Comparison of ENCODE assay signal across 25 cellular contexts in the genomic region with DNA sequence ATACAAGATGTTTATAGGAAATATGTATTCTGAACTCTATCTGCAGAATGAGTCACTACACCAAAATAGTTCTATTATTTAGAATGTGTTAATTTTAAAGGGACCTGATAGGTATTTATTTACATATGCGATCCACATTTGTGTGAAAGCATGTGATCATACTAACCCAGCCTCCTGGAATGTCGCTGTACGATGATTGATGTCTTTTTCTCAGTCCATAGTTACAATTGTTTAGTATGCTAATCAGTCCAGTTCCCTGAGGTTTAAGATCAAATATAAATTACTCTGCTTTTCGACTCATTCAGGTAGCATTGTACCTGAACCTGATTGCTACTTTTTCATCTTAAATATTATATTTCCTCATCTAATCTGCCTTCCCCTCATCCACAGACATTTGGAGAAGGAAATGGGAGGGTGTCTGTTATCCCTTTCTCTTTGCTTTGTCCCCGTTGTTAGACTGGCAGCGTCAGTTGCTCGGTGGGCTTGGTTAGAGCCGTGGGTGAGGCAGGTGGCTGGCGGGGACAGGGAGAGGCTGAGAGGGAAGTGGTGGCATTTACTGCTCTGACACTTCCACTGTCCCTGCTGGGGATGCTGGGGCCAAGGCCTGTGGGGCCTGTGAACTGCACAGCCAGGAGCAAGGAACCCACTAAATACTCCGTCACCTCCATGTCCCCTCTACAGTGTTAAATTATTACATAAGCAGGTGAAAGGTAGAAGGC. TPM values are rescaled to one million over a fixed set of nuclear protein-coding genes. Genes with fewer than 3 reads are reported as not detected.
"Had no signal": no experiment of that assay in that cellular context is flagged by ENCODE, and none has a peak within 500 bp of the region (broad histone marks: within the 10 kb centered on the region; RNA-seq: fewer than 3 reads in every experiment).

No MANE protein-coding gene starts in this region.

- DNase-seq: activated CD4-positive, alpha-beta T cell treated with anti-CD3 and anti-CD28 coated beads, Interleukin-2, amount 10 ng/mL, durations not matched to agents 7 days and 5 days; activated CD8-positive, alpha-beta memory T cell treated with anti-CD3 and anti-CD28 coated beads, Interleukin-2, amount 50 U/mL, for 4 hours; activated CD8-positive, alpha-beta T cell treated with anti-CD3 and anti-CD28 coated beads, Interleukin-2, amount 10 ng/mL, durations not matched to agents 7 days and 5 days; activated effector memory CD4-positive, alpha-beta T cell treated with Interleukin-2 at 50 U/mL for 16 hours; activated naive CD4-positive, alpha-beta T cell treated with anti-CD3 and anti-CD28 coated beads, Interleukin-2, amount 10 ng/mL, durations not matched to agents 7 days and 5 days; activated naive CD8-positive, alpha-beta T cell treated with anti-CD3 and anti-CD28 coated beads, Interleukin-2, amount 50 U/mL, for 24 hours; activated T-cell treated with anti-CD3 and anti-CD28 coated beads, Interleukin-2, amount 50 U/mL, for 4 hours; aorta; gastrocnemius medialis; left lung; naive thymus-derived CD4-positive, alpha-beta T cell; ovary; psoas muscle; right lobe of liver; small intestine; stimulated activated CD4-positive, alpha-beta T cell treated with anti-CD3 and anti-CD28 coated beads, Interleukin-15, amount 100 ng/mL, for 24 hours; stimulated activated CD4-positive, alpha-beta T cell treated with anti-CD3 and anti-CD28 coated beads, Interleukin-2, amount 100 ng/mL, for 48 hours; stimulated activated naive CD8-positive, alpha-beta T cell treated with anti-CD3 and anti-CD28 coated beads, Interleukin-15, amount 100 ng/mL, for 72 hours had no signal

- ATAC-seq: activated CD4-positive, CD25-positive, alpha-beta regulatory T cell treated with anti-CD3 and anti-CD28 coated beads, Interleukin-2, amount 50 U/mL, for 24 hours; activated CD8-positive, alpha-beta T cell treated with anti-CD3 and anti-CD28 coated beads, Interleukin-2, amount 10 ng/mL, durations not matched to agents 7 days and 5 days; activated naive CD8-positive, alpha-beta T cell treated with anti-CD3 and anti-CD28 coated beads, Interleukin-2, amount 50 U/mL, for 24 hours; activated T-cell treated with anti-CD3 and anti-CD28 coated beads, Interleukin-2, amount 50 U/mL, for 4 hours; gastrocnemius medialis; left lung; naive thymus-derived CD4-positive, alpha-beta T cell; psoas muscle; right lobe of liver; stimulated activated naive CD8-positive, alpha-beta T cell treated with anti-CD3 and anti-CD28 coated beads, Interleukin-15, amount 100 ng/mL, for 72 hours had no signal

- H3K4me3 ChIP-seq: coronary artery, gastrocnemius medialis, left lung, neural progenitor cell, ovary, psoas muscle, right lobe of liver, upper lobe of left lung had no signal

- H3K27me3 ChIP-seq: gastrocnemius medialis, left lung, neural progenitor cell, ovary, right lobe of liver, upper lobe of left lung had no signal

- H3K9ac ChIP-seq: neural progenitor cell had no signal

- H3K36me3 ChIP-seq: gastrocnemius medialis, left lung, neural progenitor cell, ovary, right lobe of liver, upper lobe of left lung had no signal

- H3K9me3 ChIP-seq: gastrocnemius medialis, left lung, ovary, psoas muscle, right lobe of liver, upper lobe of left lung had no signal

- H3K27ac ChIP-seq: coronary artery, gastrocnemius medialis, left lung, neural progenitor cell, ovary, psoas muscle, right lobe of liver had no signal

- FAIRE-seq: keratinocyte, small intestine had no signal

- H3K4me2 ChIP-seq: neural progenitor cell had no signal

RNA-seq across cellular contexts. Expression of a gene that starts 27.7 kb away (rescaled TPM):
- total RNA-seq: activated CD4-positive, alpha-beta T cell treated with anti-CD3 and anti-CD28 coated beads, Interleukin-2, amount 10 ng/mL, durations not matched to agents 7 days and 5 days; activated CD8-positive, alpha-beta T cell treated with anti-CD3 and anti-CD28 coated beads, Interleukin-2, amount 10 ng/mL, durations not matched to agents 7 days and 5 days; activated T-cell treated with anti-CD3 and anti-CD28 coated beads, Interleukin-2, amount 50 U/mL, for 4 hours; gastrocnemius medialis; mononuclear cell; naive thymus-derived CD4-positive, alpha-beta T cell; psoas muscle; temporal lobe had no signal
- polyA plus RNA-seq: naive thymus-derived CD4-positive, alpha-beta T cell; psoas muscle had no signal
